In the genomic region with DNA sequence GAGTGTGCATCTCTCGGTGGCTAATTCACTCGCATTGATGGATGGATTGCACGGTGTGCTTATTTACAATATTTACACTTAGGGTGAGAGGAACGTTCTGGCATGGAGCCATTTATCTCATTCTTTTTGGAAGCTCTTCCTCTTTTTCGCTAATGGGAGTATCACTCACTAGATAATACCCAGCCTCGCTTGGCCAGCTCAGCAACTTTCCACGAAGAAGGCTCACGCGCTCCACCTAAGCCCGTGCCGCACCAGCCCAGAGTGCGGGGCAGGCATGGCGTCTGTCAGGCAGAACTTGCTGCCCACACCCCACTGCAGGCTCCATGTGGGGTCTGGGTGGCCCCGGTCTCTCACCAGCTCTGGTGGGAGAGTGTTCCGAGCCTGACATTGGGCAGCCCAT, we compare ENCODE assay signal across 16 cellular contexts.
"Had no signal": no experiment of that assay in that cellular context is flagged by ENCODE, and none has a peak within 500 bp of the region (broad histone marks: within the 10 kb centered on the region; RNA-seq: fewer than 3 reads in every experiment).

No MANE protein-coding gene starts in this region.

- H3K36me3 ChIP-seq: lower lobe of right lung, uterus had no signal

- H3K27ac Mint-ChIP-seq: activated CD4-positive, alpha-beta T cell treated with anti-CD3 and anti-CD28 coated beads, Interleukin-2, amount 10 ng/mL, durations not matched to agents 24 days and 14 days; activated CD8-positive, alpha-beta T cell treated with anti-CD3 and anti-CD28 coated beads for 36 hours; activated naive CD4-positive, alpha-beta T cell treated with anti-CD3 and anti-CD28 coated beads for 36 hours; activated T-cell treated with anti-CD3 and anti-CD28 coated beads, Interleukin-2, amount 50 U/mL, for 24 hours; effector memory CD8-positive, alpha-beta T cell; mesothelial cell of epicardium; natural killer cell treated with Interleukin-12 subunit alpha and Interleukin-12 subunit beta and Interleukin-15 and Interleukin-18, amount 100 ng/mL, for 72 hours had no signal

- H3K9me3 ChIP-seq: body of pancreas, lower lobe of right lung, uterus had no signal

- H3K4me3 ChIP-seq: body of pancreas, lower lobe of right lung, uterus had no signal

- DNase-seq: activated CD4-positive, alpha-beta T cell treated with anti-CD3 and anti-CD28 coated beads, Interleukin-2, amount 10 ng/mL, durations not matched to agents 24 days and 14 days; activated CD8-positive, alpha-beta T cell treated with anti-CD3 and anti-CD28 coated beads for 36 hours; activated naive CD4-positive, alpha-beta T cell treated with anti-CD3 and anti-CD28 coated beads for 36 hours; body of pancreas; caudate nucleus; effector memory CD8-positive, alpha-beta T cell; islet precursor cell; lower lobe of right lung; occipital lobe; retina; stimulated activated naive CD4-positive, alpha-beta T cell; T-helper 9 cell; uterus had no signal

- H3K27ac ChIP-seq: body of pancreas, lower lobe of right lung, uterus had no signal

- H3K4me1 Mint-ChIP-seq: activated CD4-positive, alpha-beta T cell treated with anti-CD3 and anti-CD28 coated beads, Interleukin-2, amount 10 ng/mL, durations not matched to agents 24 days and 14 days had no signal

- H3K27me3 ChIP-seq: body of pancreas, uterus had no signal

- H3K4me3 Mint-ChIP-seq: activated CD4-positive, alpha-beta T cell treated with anti-CD3 and anti-CD28 coated beads, Interleukin-2, amount 10 ng/mL, durations not matched to agents 24 days and 14 days; activated CD8-positive, alpha-beta T cell treated with anti-CD3 and anti-CD28 coated beads for 36 hours; activated naive CD4-positive, alpha-beta T cell treated with anti-CD3 and anti-CD28 coated beads for 36 hours; activated T-cell treated with anti-CD3 and anti-CD28 coated beads, Interleukin-2, amount 50 U/mL, for 24 hours; effector memory CD8-positive, alpha-beta T cell; mesothelial cell of epicardium; natural killer cell treated with Interleukin-12 subunit alpha and Interleukin-12 subunit beta and Interleukin-15 and Interleukin-18, amount 100 ng/mL, for 72 hours had no signal

- H3K4me1 ChIP-seq: body of pancreas, lower lobe of right lung, uterus had no signal

- H3K36me3 Mint-ChIP-seq: mesothelial cell of epicardium; natural killer cell treated with Interleukin-12 subunit alpha and Interleukin-12 subunit beta and Interleukin-15 and Interleukin-18, amount 100 ng/mL, for 72 hours had no signal

- H3K9me3 Mint-ChIP-seq: activated CD4-positive, alpha-beta T cell treated with anti-CD3 and anti-CD28 coated beads, Interleukin-2, amount 10 ng/mL, durations not matched to agents 24 days and 14 days; activated CD8-positive, alpha-beta T cell treated with anti-CD3 and anti-CD28 coated beads for 36 hours; activated naive CD4-positive, alpha-beta T cell treated with anti-CD3 and anti-CD28 coated beads for 36 hours; activated T-cell treated with anti-CD3 and anti-CD28 coated beads, Interleukin-2, amount 50 U/mL, for 24 hours; effector memory CD8-positive, alpha-beta T cell; mesothelial cell of epicardium; natural killer cell treated with Interleukin-12 subunit alpha and Interleukin-12 subunit beta and Interleukin-15 and Interleukin-18, amount 100 ng/mL, for 72 hours had no signal
